ENCODE assay signal across 8 cellular contexts in the genomic region with DNA sequence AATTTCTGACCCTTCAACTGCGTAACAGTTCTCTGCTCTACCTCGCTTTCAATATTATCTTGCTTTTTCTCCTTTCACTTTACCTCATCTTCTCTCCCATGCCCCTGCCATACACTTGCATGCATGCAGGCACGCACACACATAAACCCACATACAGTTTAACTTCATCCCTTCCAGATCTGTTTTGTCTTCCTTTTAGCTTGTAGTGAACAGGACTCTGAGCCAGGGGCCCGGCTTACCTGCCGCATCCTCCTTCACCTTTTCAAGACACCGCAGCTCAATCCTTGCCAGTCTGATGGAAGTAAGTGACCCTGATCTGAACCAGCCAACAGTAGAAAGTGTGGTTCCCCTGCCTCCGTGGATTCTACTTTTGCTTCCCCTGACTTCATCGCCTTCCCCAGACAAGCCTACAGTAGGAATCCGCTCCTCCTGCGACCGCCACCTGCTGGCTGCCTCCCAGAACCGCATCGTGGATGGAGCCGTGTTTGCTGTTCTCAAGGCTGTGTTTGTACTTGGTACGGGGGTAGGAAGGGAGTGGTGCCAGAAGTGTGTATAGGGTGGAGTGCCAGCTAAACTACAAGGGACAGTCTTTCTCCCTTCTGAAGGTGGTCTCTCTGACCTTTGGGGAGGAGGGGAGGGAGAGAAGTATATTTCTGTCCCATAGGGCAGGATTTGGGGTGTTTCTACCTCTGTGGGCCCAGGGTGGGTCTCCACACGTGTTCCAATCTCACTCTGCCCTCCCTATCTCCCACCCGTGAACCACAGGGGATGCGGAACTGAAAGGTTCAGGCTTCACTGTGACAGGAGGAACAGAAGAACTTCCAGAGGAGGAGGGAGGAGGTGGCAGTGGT. TPM values are rescaled to one million over a fixed set of nuclear protein-coding genes. Genes with fewer than 3 reads are reported as not detected.
DNase-seq lines count a peak whose midpoint lies in the region; ATAC-seq and TF ChIP-seq lines count a peak whose summit lies in the region.

No MANE protein-coding gene starts in this region.

- H3K36me3 ChIP-seq in GM23338 (ENCODE audit: insufficient read depth) = 0 out of 2 replicates have a peak, but pooled peaks cover 4% of the 10 kb centered on the region
- H3K36me3 ChIP-seq in mesodermal cell (ENCODE audit: control insufficient read depth, insufficient read depth, low read length) = peaks cover 77% of the 10 kb centered on the region

- H3K27me3 ChIP-seq in GM23338 (ENCODE audit: insufficient read depth) = no peaks in the 10 kb centered on the region

- peaks cover 81% of the 10 kb centered on the region for H3K36me3 Mint-ChIP-seq in GM23338 (ENCODE audit: low read depth)

- 61 to 67% methylated on average over 6 to 7 of the region's 18 CpGs for WGBS in mesodermal cell (ENCODE audit: insufficient coverage in 2 of 2), 2 experiments

- peak; percentile 75 to 84 for TF ChIP-seq CTCF in GM23338 (conservative IDR thresholded peaks at IDR 0.05; ENCODE audit: low read depth in 2 of 2)

- no peaks in the 10 kb centered on the region for H3K9me3 ChIP-seq in mesodermal cell (ENCODE audit: control insufficient read depth, low read length)

- DNase-seq in DMS114 treated with DMSO at 0.1 percent for 48 hours (lab: John Stamatoyannopoulos, UW; ENCODE audit: unreplicated experiment) (peak; percentile 26), GM23338 (ENCODE audit: low spot score) (peak; percentile 64), NCI-H526 treated with DMSO at 0.1 percent for 48 hours (lab: John Stamatoyannopoulos, UW) (peak; percentile 12)
- peak; percentile 89 for DNase-seq in activated CD8-positive, alpha-beta memory T cell treated with anti-CD3 and anti-CD28 coated beads for 24 hours
- peak; percentile 70 for DNase-seq in effector CD4-positive, alpha-beta T cell
- peak; percentile 82 for DNase-seq in stimulated activated CD8-positive, alpha-beta memory T cell treated with anti-CD3 and anti-CD28 coated beads, Interleukin-4, amount 100 ng/mL, for 48 hours

- H3K4me1 Mint-ChIP-seq in GM23338 = peaks cover 7% of the 10 kb centered on the region; the same call in 2 of the 3 replicates

- no peaks in the 10 kb centered on the region for H3K79me2 ChIP-seq in GM23338 (replicated peaks; ENCODE audit: insufficient read depth)

- H4K20me1 ChIP-seq in GM23338 (replicated peaks; ENCODE audit: insufficient read depth) = no peaks in the 10 kb centered on the region

- H3K4me3 ChIP-seq in GM23338 (no peak overlapping the region), mesodermal cell (ENCODE audit: extremely low read depth, insufficient read depth, low read length, poor library complexity, severe bottlenecking) (no peak overlapping the region)

- no peaks in the 10 kb centered on the region for H3K9me2 ChIP-seq in GM23338 (ENCODE audit: insufficient read depth)

- peaks cover 10% of the 10 kb centered on the region for H3K27me3 Mint-ChIP-seq in GM23338 (ENCODE audit: insufficient read depth, low read depth, poor library complexity)

- no peaks in the 10 kb centered on the region for H3F3A ChIP-seq in GM23338 (replicated peaks; ENCODE audit: low read depth)

- H3K4me1 ChIP-seq in GM23338 (ENCODE audit: insufficient read depth) (no peaks in the 10 kb centered on the region), mesodermal cell (ENCODE audit: control insufficient read depth, insufficient read depth, low read length, poor library complexity, severe bottlenecking) (peaks cover 13% of the 10 kb centered on the region)

- H3K27ac ChIP-seq in GM23338 (ENCODE audit: low read depth) (no peak overlapping the region), mesodermal cell (ENCODE audit: low read depth, low read length, severe bottlenecking) (peak overlapping the region; percentile 69)

- H3K9me3 Mint-ChIP-seq in GM23338 = no peaks in the 10 kb centered on the region

- ATAC-seq in GM23338 = peak; percentile 93
- ATAC-seq in GM21619 (IDR thresholded peaks at IDR 0.05; ENCODE audit: unreplicated experiment) = no peak

- no peak overlapping the region for H3K4me2 ChIP-seq in GM23338

- H3K27ac Mint-ChIP-seq in GM23338 = no peak overlapping the region

- H3K4me3 Mint-ChIP-seq in GM23338 = no peak overlapping the region

- no peak overlapping the region for H2AFZ ChIP-seq in GM23338

TF ChIP-seq in GM23338, 12 proteins besides CTCF, POLR2A, EP300 and RAD21:
- no peak for TF ChIP-seq EZH2 (IDR thresholded peaks at IDR 0.05; ENCODE audit: low read depth, unreplicated experiment)
- no peak for TF ChIP-seq ZNF331 (CRISPR knock-in tag; IDR thresholded peaks at IDR 0.05; ENCODE audit: low read depth)
- no peak for TF ChIP-seq JUNB (IDR thresholded peaks at IDR 0.05; ENCODE audit: unreplicated experiment)
- TF ChIP-seq, protein P1, sequence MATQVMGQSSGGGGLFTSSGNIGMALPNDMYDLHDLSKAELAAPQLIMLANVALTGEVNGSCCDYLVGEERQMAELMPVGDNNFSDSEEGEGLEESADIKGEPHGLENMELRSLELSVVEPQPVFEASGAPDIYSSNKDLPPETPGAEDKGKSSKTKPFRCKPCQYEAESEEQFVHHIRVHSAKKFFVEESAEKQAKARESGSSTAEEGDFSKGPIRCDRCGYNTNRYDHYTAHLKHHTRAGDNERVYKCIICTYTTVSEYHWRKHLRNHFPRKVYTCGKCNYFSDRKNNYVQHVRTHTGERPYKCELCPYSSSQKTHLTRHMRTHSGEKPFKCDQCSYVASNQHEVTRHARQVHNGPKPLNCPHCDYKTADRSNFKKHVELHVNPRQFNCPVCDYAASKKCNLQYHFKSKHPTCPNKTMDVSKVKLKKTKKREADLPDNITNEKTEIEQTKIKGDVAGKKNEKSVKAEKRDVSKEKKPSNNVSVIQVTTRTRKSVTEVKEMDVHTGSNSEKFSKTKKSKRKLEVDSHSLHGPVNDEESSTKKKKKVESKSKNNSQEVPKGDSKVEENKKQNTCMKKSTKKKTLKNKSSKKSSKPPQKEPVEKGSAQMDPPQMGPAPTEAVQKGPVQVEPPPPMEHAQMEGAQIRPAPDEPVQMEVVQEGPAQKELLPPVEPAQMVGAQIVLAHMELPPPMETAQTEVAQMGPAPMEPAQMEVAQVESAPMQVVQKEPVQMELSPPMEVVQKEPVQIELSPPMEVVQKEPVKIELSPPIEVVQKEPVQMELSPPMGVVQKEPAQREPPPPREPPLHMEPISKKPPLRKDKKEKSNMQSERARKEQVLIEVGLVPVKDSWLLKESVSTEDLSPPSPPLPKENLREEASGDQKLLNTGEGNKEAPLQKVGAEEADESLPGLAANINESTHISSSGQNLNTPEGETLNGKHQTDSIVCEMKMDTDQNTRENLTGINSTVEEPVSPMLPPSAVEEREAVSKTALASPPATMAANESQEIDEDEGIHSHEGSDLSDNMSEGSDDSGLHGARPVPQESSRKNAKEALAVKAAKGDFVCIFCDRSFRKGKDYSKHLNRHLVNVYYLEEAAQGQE (IDR thresholded peaks at IDR 0.05; ENCODE audit: unreplicated experiment) = no peak
- TF ChIP-seq, protein P2, sequence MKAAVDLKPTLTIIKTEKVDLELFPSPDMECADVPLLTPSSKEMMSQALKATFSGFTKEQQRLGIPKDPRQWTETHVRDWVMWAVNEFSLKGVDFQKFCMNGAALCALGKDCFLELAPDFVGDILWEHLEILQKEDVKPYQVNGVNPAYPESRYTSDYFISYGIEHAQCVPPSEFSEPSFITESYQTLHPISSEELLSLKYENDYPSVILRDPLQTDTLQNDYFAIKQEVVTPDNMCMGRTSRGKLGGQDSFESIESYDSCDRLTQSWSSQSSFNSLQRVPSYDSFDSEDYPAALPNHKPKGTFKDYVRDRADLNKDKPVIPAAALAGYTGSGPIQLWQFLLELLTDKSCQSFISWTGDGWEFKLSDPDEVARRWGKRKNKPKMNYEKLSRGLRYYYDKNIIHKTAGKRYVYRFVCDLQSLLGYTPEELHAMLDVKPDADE (IDR thresholded peaks at IDR 0.05) = no peak
- no peak for TF ChIP-seq EZH2phosphoT487 (IDR thresholded peaks at IDR 0.05; ENCODE audit: unreplicated experiment)
- TF ChIP-seq POLR2AphosphoS5 (IDR thresholded peaks at IDR 0.05; ENCODE audit: low read depth) = no peak
- TF ChIP-seq NANOG (IDR thresholded peaks at IDR 0.05; ENCODE audit: borderline replicate concordance) = no peak
TF ChIP-seq in GM23338: peak in this region for 0.

RNA-seq across cellular contexts. Expression of a gene that starts 10.7 kb away (rescaled TPM):
- 35.2 and 40.6 TPM in 2 replicates for total RNA-seq in GM23338 (2014; rRNA removed; shearing (Covaris generic))
- 6.9 and 7.1 TPM in 2 replicates for polyA plus RNA-seq in GM23338 (2016; fragmentation: Nextera tagmentation; extraction: Ambion mirVana)
- polyA plus RNA-seq in mesodermal cell (2013, experiment 1 of 2) = 45.9 TPM
- 40.5 TPM for polyA plus RNA-seq in mesodermal cell (2013, experiment 2 of 2)

RNA-seq across cellular contexts. Expression of a gene that starts 15.5 kb away (rescaled TPM):
- 15.3 and 17.2 TPM in 2 replicates for total RNA-seq in GM23338 (2014; rRNA removed; shearing (Covaris generic))
- polyA plus RNA-seq in GM23338 (2016; fragmentation: Nextera tagmentation; extraction: Ambion mirVana) = 4.5 and 5.2 TPM in 2 replicates
- polyA plus RNA-seq in mesodermal cell (2013, experiment 1 of 2) = 6.2 TPM
- polyA plus RNA-seq in mesodermal cell (2013, experiment 2 of 2) = 5.3 TPM

RNA-seq across cellular contexts. Expression of a gene that starts 17.8 kb away (rescaled TPM):
- total RNA-seq in GM23338 (2014; rRNA removed; shearing (Covaris generic)) = not detected in 2 replicates
- 0.26 and 0.31 TPM in 2 replicates for polyA plus RNA-seq in GM23338 (2016; fragmentation: Nextera tagmentation; extraction: Ambion mirVana)
- polyA plus RNA-seq in mesodermal cell (2013, experiment 1 of 2) = not detected
- polyA plus RNA-seq in mesodermal cell (2013, experiment 2 of 2) = not detected

RNA-seq across cellular contexts. Expression of a gene that starts 22.6 kb away (rescaled TPM):
- not detected in 2 replicates for total RNA-seq in GM23338 (2014; rRNA removed; shearing (Covaris generic))
- polyA plus RNA-seq in GM23338 (2016; fragmentation: Nextera tagmentation; extraction: Ambion mirVana) = 0.79 and 1.1 TPM in 2 replicates
- not detected for polyA plus RNA-seq in mesodermal cell (2013, experiment 1 of 2)
- polyA plus RNA-seq in mesodermal cell (2013, experiment 2 of 2) = not detected

RNA-seq across cellular contexts. Expression of a gene that starts 33.5 kb away (rescaled TPM):
- total RNA-seq in GM23338 (2014; rRNA removed; shearing (Covaris generic)) = 26.6 and 31.4 TPM in 2 replicates
- polyA plus RNA-seq in GM23338 (2016; fragmentation: Nextera tagmentation; extraction: Ambion mirVana) = 7.0 and 8.0 TPM in 2 replicates
- polyA plus RNA-seq in mesodermal cell (2013, experiment 1 of 2) = 12.7 TPM
- polyA plus RNA-seq in mesodermal cell (2013, experiment 2 of 2) = 12.7 TPM

Comparison
In these comparisons a context has a peak if more than half of its experiments do, and no peak if none do; other contexts are left out.
1. DNase-seq: peak in every context shown above with its lines; median percentile 89 in activated CD8-positive, alpha-beta memory T cell treated with anti-CD3 and anti-CD28 coated beads for 24 hours; 82 in stimulated activated CD8-positive, alpha-beta memory T cell treated with anti-CD3 and anti-CD28 coated beads, Interleukin-4, amount 100 ng/mL, for 48 hours; 70 in effector CD4-positive, alpha-beta T cell; 64 in GM23338; 26 in DMS114 treated with DMSO at 0.1 percent for 48 hours; 12 in NCI-H526 treated with DMSO at 0.1 percent for 48 hours.